ENCODE assay signal across 23 cellular contexts in the genomic region with DNA sequence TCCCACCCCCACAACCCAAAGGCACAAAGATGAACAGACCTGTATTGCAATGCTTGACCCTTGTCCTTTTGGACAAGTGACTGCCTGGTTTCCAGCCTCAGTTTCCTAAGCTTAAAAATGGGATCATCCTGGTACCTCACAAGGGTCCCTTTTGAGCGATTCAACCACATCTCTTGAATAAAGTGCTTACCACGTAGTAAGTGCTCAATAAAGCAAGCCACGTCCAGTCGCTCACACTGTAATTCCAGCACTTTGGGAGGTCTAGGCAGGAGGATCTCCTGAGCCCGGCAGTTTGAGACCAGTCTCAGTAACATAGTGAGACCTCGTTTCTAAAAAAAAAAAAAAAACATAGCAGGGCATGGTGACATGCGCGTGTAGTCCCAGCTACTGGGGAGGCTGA. TPM values are rescaled to one million over a fixed set of nuclear protein-coding genes. Genes with fewer than 3 reads are reported as not detected.
DNase-seq lines count a peak whose midpoint lies in the region; ATAC-seq, FAIRE-seq and TF ChIP-seq lines count a peak whose summit lies in the region.
"Had no signal": no experiment of that assay in that cellular context is flagged by ENCODE, and none has a peak within 500 bp of the region (broad histone marks: within the 10 kb centered on the region; RNA-seq: fewer than 3 reads in every experiment).

No MANE protein-coding gene starts in this region.

- POLR2A ChIA-PET in MCF 10A (lab: Yijun Ruan, JAX): interaction anchor here (1.1 kb wide), 1 partner anchor 55 kb away, joined by 3 read pairs; the partner anchor contains the start of gene SUPT5H

- H3K9ac ChIP-seq in BLaER1 treated with 17β-estradiol and CSF1 and Interleukin-3, amounts not matched to agents 10 nM and 100 nM: peak overlapping the region in 4 of 11 experiments; percentile 71 to 81 (median 80); a peak in 4 of 22 replicates

- H3K4me1 ChIP-seq in BLaER1 treated with 17β-estradiol and CSF1 and Interleukin-3, amounts not matched to agents 10 nM and 100 nM: peaks cover 6 to 35% (median 23%) of the 10 kb centered on the region in 10 experiments; a peak in 18 of 20 replicates
- no peaks in the 10 kb centered on the region for H3K4me1 ChIP-seq in small intestine (ENCODE audit: control insufficient read depth in 2 of 2, insufficient read depth in 1 of 2, low read depth in 1 of 2, low read length in 1 of 2)

- H3K27me3 Mint-ChIP-seq in Calu3 (ENCODE audit: unreplicated experiment) (peaks cover 87% of the 10 kb centered on the region), MCF 10A (ENCODE audit: insufficient read depth, unreplicated experiment) (peaks cover 33% of the 10 kb centered on the region)
- peaks cover 74% of the 10 kb centered on the region for H3K27me3 Mint-ChIP-seq in activated naive CD8-positive, alpha-beta T cell treated with anti-CD3 and anti-CD28 coated beads for 36 hours
- peaks cover 48 to 54% of the 10 kb centered on the region in 2 donors for H3K27me3 Mint-ChIP-seq in natural killer cell treated with Interleukin-12 subunit alpha and Interleukin-12 subunit beta and Interleukin-15 and Interleukin-18, amount 100 ng/mL, for 72 hours

- 80 to 83% (median 81%) methylated on average over 8 of the region's 8 CpGs for whole genome bisulfite sequencing in small intestine, 3 donors

- H3K27ac Mint-ChIP-seq in Calu3 (ENCODE audit: unreplicated experiment) (no peak overlapping the region), MCF 10A (ENCODE audit: low read depth, unreplicated experiment) (no peak overlapping the region)
- no peak overlapping the region for H3K27ac Mint-ChIP-seq in activated naive CD8-positive, alpha-beta T cell treated with anti-CD3 and anti-CD28 coated beads for 36 hours
- H3K27ac Mint-ChIP-seq in natural killer cell treated with Interleukin-12 subunit alpha and Interleukin-12 subunit beta and Interleukin-15 and Interleukin-18, amount 100 ng/mL, for 72 hours: no peak overlapping the region

- H3K9me3 Mint-ChIP-seq in Calu3 (ENCODE audit: low read depth, unreplicated experiment) (no peaks in the 10 kb centered on the region), MCF 10A (ENCODE audit: unreplicated experiment) (no peaks in the 10 kb centered on the region)
- H3K9me3 Mint-ChIP-seq in activated naive CD8-positive, alpha-beta T cell treated with anti-CD3 and anti-CD28 coated beads for 36 hours: no peaks in the 10 kb centered on the region
- H3K9me3 Mint-ChIP-seq in natural killer cell treated with Interleukin-12 subunit alpha and Interleukin-12 subunit beta and Interleukin-15 and Interleukin-18, amount 100 ng/mL, for 72 hours: no peaks in the 10 kb centered on the region

- H3K27me3 ChIP-seq in BLaER1 treated with 17β-estradiol and CSF1 and Interleukin-3, amounts not matched to agents 10 nM and 100 nM: peaks cover 4 to 30% (median 10%) of the 10 kb centered on the region in 11 experiments; a peak in 16 of 22 replicates
- H3K27me3 ChIP-seq in small intestine (ENCODE audit: control insufficient read depth in 2 of 2, insufficient read depth in 2 of 2, low read length in 2 of 2): peaks cover 3 to 19% of the 10 kb centered on the region in 2 donors

- peaks cover 0 to 4% (median 0%) of the 10 kb centered on the region in 11 experiments; a peak in 1 of 22 replicates for H3K36me3 ChIP-seq in BLaER1 treated with 17β-estradiol and CSF1 and Interleukin-3, amounts not matched to agents 10 nM and 100 nM
- H3K36me3 ChIP-seq in small intestine (ENCODE audit: control insufficient read depth in 2 of 2, insufficient read depth in 2 of 2, low read length in 2 of 2): no peaks in the 10 kb centered on the region
- H3K36me3 ChIP-seq: cardiac muscle cell, left lung had no signal

- H3K9me3 ChIP-seq in BLaER1 treated with 17β-estradiol and CSF1 and Interleukin-3, amounts not matched to agents 10 nM and 100 nM (replicated peaks in 1 of 11): no peaks in the 10 kb centered on the region
- H3K9me3 ChIP-seq in small intestine (ENCODE audit: control insufficient read depth, low read depth): no peaks in the 10 kb centered on the region
- H3K9me3 ChIP-seq: left lung had no signal

- H3K4me2 ChIP-seq in BLaER1 treated with 17β-estradiol and CSF1 and Interleukin-3, amounts not matched to agents 10 nM and 100 nM: peak overlapping the region in 8 of 11 experiments; percentile 91 to 100 (median 98); a peak in 14 of 22 replicates

- no peak overlapping the region for H3K27ac ChIP-seq in BLaER1 treated with 17β-estradiol and CSF1 and Interleukin-3, amounts not matched to agents 10 nM and 100 nM
- no peak overlapping the region for H3K27ac ChIP-seq in small intestine (ENCODE audit: low read depth in 1 of 2, low read length in 1 of 2)
- H3K27ac ChIP-seq: cardiac muscle cell, left lung had no signal

- intact Hi-C loops in Calu3 (cut with micrococcal nuclease; ENCODE audit: unreplicated experiment) (loop anchor here (5.0 kb wide), 1 partner anchor 32 kb away; the partner anchor contains the start of gene EID2B), MCF 10A (cut with micrococcal nuclease) (no loop called here)

- no peak for ATAC-seq in natural killer cell treated with Interleukin-12 subunit alpha and Interleukin-12 subunit beta and Interleukin-15 and Interleukin-18, amount 100 ng/mL, for 72 hours
- ATAC-seq in GM21717 (IDR thresholded peaks at IDR 0.05; ENCODE audit: unreplicated experiment): no peak
- ATAC-seq: left lung had no signal

- no peak for TF ChIP-seq CTCF in Calu3 (IDR thresholded peaks at IDR 0.05; ENCODE audit: unreplicated experiment)
- TF ChIP-seq CTCF in MCF 10A (IDR thresholded peaks at IDR 0.05; ENCODE audit: unreplicated experiment): no peak

- peak overlapping the region in 4 of 10 experiments; percentile 68 to 75 (median 71); a peak in 4 of 20 replicates for H3K4me3 ChIP-seq in BLaER1 treated with 17β-estradiol and CSF1 and Interleukin-3, amounts not matched to agents 10 nM and 100 nM
- H3K4me3 ChIP-seq in small intestine (ENCODE audit: low read depth in 1 of 2, low read length in 2 of 2): no peak overlapping the region
- H3K4me3 ChIP-seq: left lung had no signal

- peaks cover 0 to 6% (median 0%) of the 10 kb centered on the region in 11 experiments; a peak in 1 of 22 replicates for H4K20me1 ChIP-seq in BLaER1 treated with 17β-estradiol and CSF1 and Interleukin-3, amounts not matched to agents 10 nM and 100 nM

- H3K4me3 Mint-ChIP-seq in Calu3 (ENCODE audit: low read depth, unreplicated experiment) (peak overlapping the region; percentile 58), MCF 10A (ENCODE audit: unreplicated experiment) (no peak overlapping the region)
- peak overlapping the region; percentile 12 for H3K4me3 Mint-ChIP-seq in activated naive CD8-positive, alpha-beta T cell treated with anti-CD3 and anti-CD28 coated beads for 36 hours
- peak overlapping the region; percentile 51 for H3K4me3 Mint-ChIP-seq in natural killer cell treated with Interleukin-12 subunit alpha and Interleukin-12 subunit beta and Interleukin-15 and Interleukin-18, amount 100 ng/mL, for 72 hours

- BruUV-seq in Calu3 (replicated peaks; lab: Mats Ljungman, UMichigan): no TSS peak
- BruUV-seq in MCF 10A (replicated peaks; lab: Mats Ljungman, UMichigan): no TSS peak

- no peak for FAIRE-seq in small intestine (lab: Jason Lieb, UNC)
- FAIRE-seq: GM12891 had no signal

- no peak for DNase-seq in Calu3
- DNase-seq in activated naive CD8-positive, alpha-beta T cell treated with anti-CD3 and anti-CD28 coated beads for 36 hours: no peak
- no peak for DNase-seq in natural killer cell treated with Interleukin-12 subunit alpha and Interleukin-12 subunit beta and Interleukin-15 and Interleukin-18, amount 100 ng/mL, for 72 hours (ENCODE audit: low spot score)
- no peak for DNase-seq in LoVo (ENCODE audit: low spot score)
- DNase-seq in MCF 10A (ENCODE audit: unreplicated experiment): no peak
- no peak for DNase-seq in small intestine
- DNase-seq: AML-193; DMS153; left lung; posterior cingulate gyrus; stimulated activated CD4-positive, alpha-beta T cell treated with anti-CD3 and anti-CD28 coated beads, Interleukin-2, amount 100 ng/mL, for 48 hours had no signal

- H3K36me3 Mint-ChIP-seq in Calu3 (ENCODE audit: insufficient read depth, unreplicated experiment) (no peaks in the 10 kb centered on the region), MCF 10A (ENCODE audit: insufficient read depth, unreplicated experiment) (no peaks in the 10 kb centered on the region)
- no peaks in the 10 kb centered on the region for H3K36me3 Mint-ChIP-seq in activated naive CD8-positive, alpha-beta T cell treated with anti-CD3 and anti-CD28 coated beads for 36 hours
- H3K36me3 Mint-ChIP-seq in natural killer cell treated with Interleukin-12 subunit alpha and Interleukin-12 subunit beta and Interleukin-15 and Interleukin-18, amount 100 ng/mL, for 72 hours: no peaks in the 10 kb centered on the region

- CTCF ChIA-PET in Calu3 (lab: Charles Lee): interaction anchor here (0.7 to 1.2 kb wide), 2 partner anchors 34 to 758 kb away, joined by 3 to 5 read pairs; no protein-coding TSS in a partner anchor
- CTCF ChIA-PET in MCF 10A (lab: Yijun Ruan, JAX): interaction anchor here (2.8 kb wide), 1 partner anchor 60 kb away, joined by 11 read pairs; no protein-coding TSS in a partner anchor

- H3K4me1 Mint-ChIP-seq in Calu3 (ENCODE audit: low read depth, unreplicated experiment) (peaks cover 22% of the 10 kb centered on the region), MCF 10A (ENCODE audit: insufficient read depth, unreplicated experiment) (peaks cover 7% of the 10 kb centered on the region)
- H3K4me1 Mint-ChIP-seq in activated naive CD8-positive, alpha-beta T cell treated with anti-CD3 and anti-CD28 coated beads for 36 hours: peaks cover 18% of the 10 kb centered on the region
- H3K4me1 Mint-ChIP-seq in natural killer cell treated with Interleukin-12 subunit alpha and Interleukin-12 subunit beta and Interleukin-15 and Interleukin-18, amount 100 ng/mL, for 72 hours (ENCODE audit: low read depth in 2 of 2): peaks cover 24 to 25% of the 10 kb centered on the region in 2 donors

RNA-seq across cellular contexts. Expression of gene DLL3, which starts 1.2 kb away (rescaled TPM):
- total RNA-seq in Calu3 (2022) (0.19 and 0.42 TPM in 2 replicates), MCF 10A (2022) (0.56 and 0.68 TPM in 2 replicates)
- 1 to 10 TPM; 1.1 to 1.4 TPM for total RNA-seq in activated naive CD8-positive, alpha-beta T cell treated with anti-CD3 and anti-CD28 coated beads for 36 hours
- total RNA-seq in natural killer cell treated with Interleukin-12 subunit alpha and Interleukin-12 subunit beta and Interleukin-15 and Interleukin-18, amount 100 ng/mL, for 72 hours: under 1 TPM; 0.21 to 0.92 TPM
- under 1 TPM in 1 of 3 donors, not detected in 2; 0.15 TPM for polyA plus RNA-seq in small intestine
- total RNA-seq: skeletal muscle tissue had no signal
- polyA plus RNA-seq: adipose tissue had no signal

RNA-seq across cellular contexts. Expression of gene SELENOV, which starts 15.0 kb away (rescaled TPM):
- total RNA-seq in Calu3 (2022): not detected in 2 replicates
- not detected for total RNA-seq in activated naive CD8-positive, alpha-beta T cell treated with anti-CD3 and anti-CD28 coated beads for 36 hours
- total RNA-seq in natural killer cell treated with Interleukin-12 subunit alpha and Interleukin-12 subunit beta and Interleukin-15 and Interleukin-18, amount 100 ng/mL, for 72 hours: not detected
- not detected in 2 replicates for total RNA-seq in MCF 10A (2022)
- polyA plus RNA-seq in small intestine: not detected
- total RNA-seq: dermis microvascular lymphatic vessel endothelial cell, glomerular endothelial cell, HT-29, left lung, SK-MEL-5, skeletal muscle tissue, temporal lobe had no signal
- polyA plus RNA-seq: adipose tissue, esophagus had no signal

RNA-seq across cellular contexts. Expression of gene TIMM50, which starts 19.3 kb away (rescaled TPM):
- total RNA-seq in Calu3 (2022) (110 and 116 TPM in 2 replicates), MCF 10A (2022) (71.2 and 94.2 TPM in 2 replicates)
- 100 to 1,000 TPM; 133 to 137 TPM for total RNA-seq in activated naive CD8-positive, alpha-beta T cell treated with anti-CD3 and anti-CD28 coated beads for 36 hours
- 100 to 1,000 TPM in 1 of 2 donors, 10 to 100 TPM in 1; 74.0 to 133 TPM for total RNA-seq in natural killer cell treated with Interleukin-12 subunit alpha and Interleukin-12 subunit beta and Interleukin-15 and Interleukin-18, amount 100 ng/mL, for 72 hours
- 10 to 100 TPM; 33.8 to 62.2 (median 40.5) TPM for polyA plus RNA-seq in small intestine

RNA-seq across cellular contexts. Expression of gene EID2B, which starts 32.7 kb away (rescaled TPM):
- total RNA-seq in Calu3 (2022) (2.4 and 3.3 TPM in 2 replicates), MCF 10A (2022) (2.0 and 3.3 TPM in 2 replicates)
- total RNA-seq in activated naive CD8-positive, alpha-beta T cell treated with anti-CD3 and anti-CD28 coated beads for 36 hours: 1 to 10 TPM; 2.4 to 2.7 TPM
- 1 to 10 TPM; 1.9 to 5.4 TPM for total RNA-seq in natural killer cell treated with Interleukin-12 subunit alpha and Interleukin-12 subunit beta and Interleukin-15 and Interleukin-18, amount 100 ng/mL, for 72 hours
- 1 to 10 TPM in 1 of 3 donors, under 1 TPM in 1, not detected in 1; 0.81 to 2.0 TPM for polyA plus RNA-seq in small intestine

RNA-seq across cellular contexts. Expression of gene EID2, which starts 40.0 kb away (rescaled TPM):
- total RNA-seq in Calu3 (2022) (14.6 and 17.5 TPM in 2 replicates), MCF 10A (2022) (8.5 and 10.4 TPM in 2 replicates)
- total RNA-seq in activated naive CD8-positive, alpha-beta T cell treated with anti-CD3 and anti-CD28 coated beads for 36 hours: 10 to 100 TPM; 13.6 to 14.2 TPM
- 10 to 100 TPM; 10.4 to 11.4 TPM for total RNA-seq in natural killer cell treated with Interleukin-12 subunit alpha and Interleukin-12 subunit beta and Interleukin-15 and Interleukin-18, amount 100 ng/mL, for 72 hours
- polyA plus RNA-seq in small intestine: 10 to 100 TPM; 11.1 to 13.4 (median 12.7) TPM
